2 cellular contexts compared by ENCODE assay signal in genomic region chr2:237182422-237183123, GRCh38.
TF ChIP-seq lines count a peak whose summit lies in the region.

No MANE protein-coding gene starts in this region.

TF ChIP-seq in A549, 52 proteins besides CTCF, POLR2A, EP300 and RAD21 (continued from another document):
- TF ChIP-seq HMGXB4 (CRISPR knock-in tag; IDR thresholded peaks at IDR 0.05; ENCODE audit: borderline replicate concordance) (no peak), CBX8 (IDR thresholded peaks at IDR 0.05) (no peak), ZC3H11A (IDR thresholded peaks at IDR 0.05) (no peak), TP53 (CRISPR knock-in tag; IDR thresholded peaks at IDR 0.05) (no peak), ELK1 (IDR thresholded peaks at IDR 0.05; ENCODE audit: low read depth, low read length) (no peak), NPAS2 (CRISPR knock-in tag; IDR thresholded peaks at IDR 0.05; ENCODE audit: borderline replicate concordance) (no peak), RFX5 (IDR thresholded peaks at IDR 0.05) (no peak), FOSL2 (IDR thresholded peaks at IDR 0.05) (no peak), FOSL2 (CRISPR knock-in tag; IDR thresholded peaks at IDR 0.05) (no peak), BHLHE40 (IDR thresholded peaks at IDR 0.05; ENCODE audit: low read depth, low read length) (no peak), RNF2 (IDR thresholded peaks at IDR 0.05; ENCODE audit: borderline replicate concordance, low read depth) (no peak), TFCP2L1 (CRISPR knock-in tag; IDR thresholded peaks at IDR 0.05) (no peak), ZFP36 (IDR thresholded peaks at IDR 0.05; ENCODE audit: borderline replicate concordance, partially characterized antibody) (no peak), MYC (IDR thresholded peaks at IDR 0.05; ENCODE audit: borderline replicate concordance, low read length) (no peak), ATOH8 (CRISPR knock-in tag; IDR thresholded peaks at IDR 0.05; ENCODE audit: low read depth) (no peak)
- TF ChIP-seq, protein P1, sequence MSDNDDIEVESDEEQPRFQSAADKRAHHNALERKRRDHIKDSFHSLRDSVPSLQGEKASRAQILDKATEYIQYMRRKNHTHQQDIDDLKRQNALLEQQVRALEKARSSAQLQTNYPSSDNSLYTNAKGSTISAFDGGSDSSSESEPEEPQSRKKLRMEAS (IDR thresholded peaks at IDR 0.05), result no peak
- TF ChIP-seq, protein P2, sequence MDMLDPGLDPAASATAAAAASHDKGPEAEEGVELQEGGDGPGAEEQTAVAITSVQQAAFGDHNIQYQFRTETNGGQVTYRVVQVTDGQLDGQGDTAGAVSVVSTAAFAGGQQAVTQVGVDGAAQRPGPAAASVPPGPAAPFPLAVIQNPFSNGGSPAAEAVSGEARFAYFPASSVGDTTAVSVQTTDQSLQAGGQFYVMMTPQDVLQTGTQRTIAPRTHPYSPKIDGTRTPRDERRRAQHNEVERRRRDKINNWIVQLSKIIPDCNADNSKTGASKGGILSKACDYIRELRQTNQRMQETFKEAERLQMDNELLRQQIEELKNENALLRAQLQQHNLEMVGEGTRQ (IDR thresholded peaks at IDR 0.05), result no peak
- TF ChIP-seq, protein P3, sequence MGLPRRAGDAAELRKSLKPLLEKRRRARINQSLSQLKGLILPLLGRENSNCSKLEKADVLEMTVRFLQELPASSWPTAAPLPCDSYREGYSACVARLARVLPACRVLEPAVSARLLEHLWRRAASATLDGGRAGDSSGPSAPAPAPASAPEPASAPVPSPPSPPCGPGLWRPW (IDR thresholded peaks at IDR 0.05), result no peak

TF ChIP-seq in IMR-90, 13 proteins besides CTCF, POLR2A, EP300 and RAD21 (continued from another document):
- TF ChIP-seq ELK1 (IDR thresholded peaks at IDR 0.05; ENCODE audit: borderline replicate concordance, low read depth, low read length) (no peak), RFX5 (IDR thresholded peaks at IDR 0.05; ENCODE audit: low read depth, low read length) (no peak), BHLHE40 (IDR thresholded peaks at IDR 0.05; ENCODE audit: low read depth, low read length) (no peak)
